Comparison of ENCODE assay signal across 12 cellular contexts in the genomic region with DNA sequence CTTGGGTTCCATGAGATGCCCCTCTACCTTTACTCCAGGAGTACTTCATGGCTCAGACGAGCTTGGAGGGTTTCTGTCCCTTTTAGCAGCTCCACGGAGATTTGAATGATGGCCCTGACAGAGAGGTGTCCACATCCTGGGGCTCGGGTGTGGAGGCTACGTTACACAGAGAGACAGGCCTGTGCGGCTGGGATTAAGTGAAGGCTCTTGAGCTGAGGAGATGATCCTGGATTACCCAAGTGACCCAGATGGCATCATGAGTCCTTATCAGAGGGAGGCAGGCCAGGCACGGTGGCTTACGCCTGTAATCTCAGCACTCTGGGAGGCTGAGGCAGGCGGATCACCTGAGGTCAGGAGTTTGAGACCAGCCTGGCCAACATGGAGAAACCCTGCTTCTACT.
"Had no signal": no experiment of that assay in that cellular context is flagged by ENCODE, and none has a peak within 500 bp of the region (broad histone marks: within the 10 kb centered on the region; RNA-seq: fewer than 3 reads in every experiment).

No MANE protein-coding gene starts in this region.

- H3K9me3 ChIP-seq: prostate gland, thyroid gland had no signal

- ATAC-seq: foreskin keratinocyte, left ventricle myocardium superior, SK-N-SH treated with all-trans-retinoic acid at 6 μM for 48 hours had no signal

- H3K27me3 Mint-ChIP-seq: activated naive CD8-positive, alpha-beta T cell treated with anti-CD3 and anti-CD28 coated beads, Interleukin-2, amount 10 ng/mL, durations not matched to agents 7 days and 5 days had no signal

- H3K4me3 ChIP-seq: prostate gland, thyroid gland had no signal

- H3K27ac ChIP-seq: prostate gland, thyroid gland had no signal

- H3K9me3 Mint-ChIP-seq: activated naive CD8-positive, alpha-beta T cell treated with anti-CD3 and anti-CD28 coated beads, Interleukin-2, amount 10 ng/mL, durations not matched to agents 7 days and 5 days; mesothelial cell of epicardium; T-helper 1 cell treated with Interleukin-12 subunit alpha and Interleukin-12 subunit beta and Interleukin-4 antibody, amounts not matched to agents 30 μg/mL and 1 μg/mL, for 36 hours had no signal

- H3K4me1 Mint-ChIP-seq: mesothelial cell of epicardium had no signal

- H3K4me3 Mint-ChIP-seq: activated naive CD8-positive, alpha-beta T cell treated with anti-CD3 and anti-CD28 coated beads, Interleukin-2, amount 10 ng/mL, durations not matched to agents 7 days and 5 days; mesothelial cell of epicardium; T-helper 1 cell treated with Interleukin-12 subunit alpha and Interleukin-12 subunit beta and Interleukin-4 antibody, amounts not matched to agents 30 μg/mL and 1 μg/mL, for 36 hours had no signal

- DNase-seq: activated CD4-positive, alpha-beta T cell treated with anti-CD3 and anti-CD28 coated beads, Interleukin-2, amount 50 U/mL, for 1 hour; activated naive CD8-positive, alpha-beta T cell treated with anti-CD3 and anti-CD28 coated beads, Interleukin-2, amount 10 ng/mL, durations not matched to agents 7 days and 5 days; aorta; foreskin keratinocyte; kidney; stimulated activated CD4-positive, alpha-beta T cell treated with anti-CD3 and anti-CD28 coated beads, Interleukin-4, amount 100 ng/mL, for 24 hours; thyroid gland had no signal

- H3K4me1 ChIP-seq: thyroid gland had no signal

- H3K27me3 ChIP-seq: foreskin keratinocyte, thyroid gland had no signal

- H3K27ac Mint-ChIP-seq: activated naive CD8-positive, alpha-beta T cell treated with anti-CD3 and anti-CD28 coated beads, Interleukin-2, amount 10 ng/mL, durations not matched to agents 7 days and 5 days; mesothelial cell of epicardium; T-helper 1 cell treated with Interleukin-12 subunit alpha and Interleukin-12 subunit beta and Interleukin-4 antibody, amounts not matched to agents 30 μg/mL and 1 μg/mL, for 36 hours had no signal
